8 cellular contexts compared by ENCODE assay signal in the genomic region with DNA sequence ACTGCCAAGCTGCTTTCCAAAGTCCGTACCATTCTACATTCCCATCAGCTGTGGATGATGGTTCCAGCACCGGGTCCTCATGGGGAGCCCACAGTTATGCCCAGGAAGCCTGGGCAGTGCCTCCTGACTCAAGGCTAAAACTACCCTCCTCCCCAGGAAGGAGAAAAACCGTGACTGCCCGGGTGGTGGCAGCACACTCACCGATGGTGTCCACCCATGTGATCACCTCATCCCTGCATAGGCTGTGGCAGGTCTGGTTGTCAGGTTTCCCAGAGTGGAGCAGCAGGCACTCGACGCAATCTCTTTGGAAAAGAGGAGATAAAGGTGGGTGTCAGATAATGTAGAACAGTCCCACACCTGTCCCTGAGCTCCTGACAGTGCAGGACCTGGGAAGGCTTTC. TPM values are rescaled to one million over a fixed set of nuclear protein-coding genes. Genes with fewer than 3 reads are reported as not detected.
DNase-seq lines count a peak whose midpoint lies in the region; ATAC-seq and TF ChIP-seq lines count a peak whose summit lies in the region.

No MANE protein-coding gene starts in this region.

- CTCF ChIA-PET in AG04449 (lab: Yijun Ruan, JAX) = interaction anchor here (0.9 to 15.7 kb wide), 5 partner anchors 8 to 136 kb away, joined by 3 to 467 read pairs (median 24); no protein-coding TSS in a partner anchor

- DNase-seq in AG04449 (ENCODE audit: low read depth, low spot score) (no peak), NCI-H146 treated with DMSO at 0.1 percent for 48 hours (lab: John Stamatoyannopoulos, UW; ENCODE audit: unreplicated experiment) (peak; percentile 63), hypothalamus (lab: John Stamatoyannopoulos, UW) (no peak), dedifferentiated amniotic fluid mesenchymal stem cell (ENCODE audit: extremely low spot score) (no peak), retina (no peak)
- DNase-seq in activated CD4-positive, CD25-positive, alpha-beta regulatory T cell treated with anti-CD3 and anti-CD28 coated beads, Interleukin-2, amount 50 U/mL, for 72 hours = no peak

- peak; percentile 65 for ATAC-seq in esophagus mucosa

- no peak overlapping the region for H3K4me3 ChIP-seq in AG04449 (ENCODE audit: low read depth, low read length)

- POLR2A ChIA-PET in AG04449 (lab: Yijun Ruan, JAX) = interaction anchor here (0.6 kb wide), 1 partner anchor 127 kb away, joined by 3 read pairs; no protein-coding TSS in a partner anchor

- TF ChIP-seq CTCF in AG04449 (IDR thresholded peaks at IDR 0.05; ENCODE audit: insufficient read depth, low read length, missing control alignments) = peak; percentile 6
- peak; percentile 24; the same call in 1 of the 2 replicates for TF ChIP-seq CTCF in GM12874 (IDR thresholded peaks at IDR 0.05; ENCODE audit: insufficient read depth, low read depth, low read length)

RNA-seq across cellular contexts. Expression of gene UMPS, which starts 38.6 kb away (rescaled TPM):
- 21.5 TPM for total RNA-seq in esophagus mucosa
